ENCODE assay signal across 8 cellular contexts in genomic region chr1:85201340-85202091, GRCh38. TPM values are rescaled to one million over a fixed set of nuclear protein-coding genes. Genes with fewer than 3 reads are reported as not detected.
DNase-seq lines count a peak whose midpoint lies in the region; ATAC-seq, FAIRE-seq and TF ChIP-seq lines count a peak whose summit lies in the region.

No MANE protein-coding gene starts in this region.

- ATAC-seq in GM21825 (IDR thresholded peaks at IDR 0.05; ENCODE audit: unreplicated experiment): peak; percentile 42
- ATAC-seq in activated B cell treated with CpG ODN at 0.5 μM for 24 hours (ENCODE audit: low read depth): peak; percentile 63

- H3K4me1 ChIP-seq in KMS-11 (ENCODE audit: low read depth, poor library complexity, severe bottlenecking) (peaks cover 25% of the 10 kb centered on the region), kidney (ENCODE audit: control insufficient read depth in 1 of 2, insufficient read depth in 1 of 2, low read depth in 1 of 2, low read length in 2 of 2) (peaks cover 5 to 7% of the 10 kb centered on the region in 2 donors)

- peak overlapping the region; percentile 92 for H3K4me3 Mint-ChIP-seq in activated B cell treated with CpG ODN at 0.5 μM for 24 hours

- no peaks in the 10 kb centered on the region for H3K79me2 ChIP-seq in KMS-11 (ENCODE audit: insufficient read depth, low read depth)

- H3K27me3 ChIP-seq in KMS-11 (ENCODE audit: insufficient read depth, low read depth): no peaks in the 10 kb centered on the region

- peak overlapping the region; percentile 79 for H3K27ac Mint-ChIP-seq in activated B cell treated with CpG ODN at 0.5 μM for 24 hours

- intact Hi-C loops in activated B cell treated with CpG ODN at 0.5 μM for 24 hours (cut with micrococcal nuclease) (loop anchor here (1.0 to 10.0 kb wide), 9 partner anchors 53 to 507 kb away; partner anchors contain the start of genes BCL10, C1orf52, MCOLN2 and MCOLN3), kidney (cut with DNase I) (no loop called here)

- peaks cover 14% of the 10 kb centered on the region for H3K4me1 Mint-ChIP-seq in activated B cell treated with CpG ODN at 0.5 μM for 24 hours

- peak; percentile 82 for DNase-seq in ELR (ENCODE audit: low read depth)
- DNase-seq in activated B cell treated with CpG ODN at 0.5 μM for 24 hours: peak; percentile 53
- peak in 34 of 61 donors; percentile 7 to 74 (median 31) for DNase-seq in caudate nucleus (lab: John Stamatoyannopoulos, UW)
- DNase-seq in kidney: peak; percentile 92
- DNase-seq in stimulated activated CD4-positive, alpha-beta T cell treated with anti-CD3 and anti-CD28 coated beads, Interleukin-15, amount 100 ng/mL, for 24 hours: peak; percentile 77
- no peak for DNase-seq in DMS153 treated with DMSO at 0.1 percent for 48 hours (lab: John Stamatoyannopoulos, UW; ENCODE audit: unreplicated experiment)

- TF ChIP-seq CTCF in KMS-11 (conservative IDR thresholded peaks at IDR 0.05; ENCODE audit: low read depth, low read length) (no peak), activated B cell treated with CpG ODN at 0.5 μM for 24 hours (IDR thresholded peaks at IDR 0.05) (no peak), kidney (IDR thresholded peaks at IDR 0.05; ENCODE audit: borderline replicate concordance, extremely low read depth, insufficient read depth) (no peak)

- FAIRE-seq in kidney (lab: Jason Lieb, UNC): no peak

- peak overlapping the region; percentile 85 for H2AFZ ChIP-seq in KMS-11 (ENCODE audit: low read depth)

- H3K36me3 ChIP-seq in KMS-11 (ENCODE audit: insufficient read depth) (no peaks in the 10 kb centered on the region), kidney (ENCODE audit: control insufficient read depth in 1 of 2, insufficient read depth in 2 of 2, low read length in 2 of 2) (no peaks in the 10 kb centered on the region)

- POLR2A ChIA-PET in activated B cell treated with CpG ODN at 0.5 μM for 24 hours (lab: Charles Lee): interaction anchor here (1.7 kb wide), 1 partner anchor 75 kb away, joined by 8 read pairs; the partner anchor contains the start of gene BCL10

- no peaks in the 10 kb centered on the region for H3K9me3 Mint-ChIP-seq in activated B cell treated with CpG ODN at 0.5 μM for 24 hours

- H3K4me3 ChIP-seq in KMS-11 (IDR thresholded peaks at IDR 0.05; ENCODE audit: insufficient read depth, low read depth, low read length): peak overlapping the region; percentile 29
- peak overlapping the region; percentile 89 to 96 for H3K4me3 ChIP-seq in kidney (ENCODE audit: low read length in 2 of 2)

- CTCF ChIA-PET in activated B cell treated with CpG ODN at 0.5 μM for 24 hours (lab: Charles Lee): interaction anchor here (1.1 kb wide), 1 partner anchor 58 kb away, joined by 3 read pairs; the partner anchor contains the start of gene C1orf52

- H3K9ac ChIP-seq in KMS-11: peak overlapping the region; percentile 75
- peak overlapping the region; percentile 27 to 84 for H3K9ac ChIP-seq in kidney (ENCODE audit: low read length in 2 of 2)

- no peaks in the 10 kb centered on the region for H3K9me3 ChIP-seq in kidney (ENCODE audit: control insufficient read depth in 1 of 2, low read length in 2 of 2)

- H4K20me1 ChIP-seq in KMS-11 (ENCODE audit: insufficient read depth): no peaks in the 10 kb centered on the region

- no peaks in the 10 kb centered on the region for H3K36me3 Mint-ChIP-seq in activated B cell treated with CpG ODN at 0.5 μM for 24 hours (ENCODE audit: low read depth)

- peaks cover 29% of the 10 kb centered on the region for H3K27me3 Mint-ChIP-seq in activated B cell treated with CpG ODN at 0.5 μM for 24 hours

- H3K27ac ChIP-seq in KMS-11: peak overlapping the region; percentile 63
- peak overlapping the region; percentile 44 for H3K27ac ChIP-seq in caudate nucleus (ENCODE audit: low read depth, low read length)
- peak overlapping the region; percentile 94 to 96 for H3K27ac ChIP-seq in kidney (ENCODE audit: low read depth in 2 of 2, low read length in 2 of 2)

- H3K4me2 ChIP-seq in KMS-11: peak overlapping the region; percentile 64; the same call in 1 of the 2 replicates

RNA-seq across cellular contexts. Expression of gene SYDE2, which starts 0.7 kb away (rescaled TPM):
- total RNA-seq in activated B cell treated with CpG ODN at 0.5 μM for 24 hours (0.38 and 0.64 TPM in 2 replicates), kidney (7.0 TPM)
- 1.3 TPM for polyA plus RNA-seq in kidney (ENCODE audit: insufficient read depth, low read depth, low replicate concordance)

RNA-seq across cellular contexts. Expression of gene C1orf52, which starts 57.9 kb away (rescaled TPM):
- total RNA-seq in activated B cell treated with CpG ODN at 0.5 μM for 24 hours: 31.4 and 32.0 TPM in 2 replicates
- total RNA-seq in kidney: 18.7 TPM
- 15.0 TPM for polyA plus RNA-seq in kidney (ENCODE audit: insufficient read depth, low read depth, low replicate concordance)

Comparison
In these comparisons a context has a peak if more than half of its experiments do, and no peak if none do; other contexts are left out.
1. H3K27ac ChIP-seq: peak in every context shown above with its lines; median percentile 95 in kidney; 63 in KMS-11; 44 in caudate nucleus.